ENCODE assay signal across 1 cellular context in the genomic region with DNA sequence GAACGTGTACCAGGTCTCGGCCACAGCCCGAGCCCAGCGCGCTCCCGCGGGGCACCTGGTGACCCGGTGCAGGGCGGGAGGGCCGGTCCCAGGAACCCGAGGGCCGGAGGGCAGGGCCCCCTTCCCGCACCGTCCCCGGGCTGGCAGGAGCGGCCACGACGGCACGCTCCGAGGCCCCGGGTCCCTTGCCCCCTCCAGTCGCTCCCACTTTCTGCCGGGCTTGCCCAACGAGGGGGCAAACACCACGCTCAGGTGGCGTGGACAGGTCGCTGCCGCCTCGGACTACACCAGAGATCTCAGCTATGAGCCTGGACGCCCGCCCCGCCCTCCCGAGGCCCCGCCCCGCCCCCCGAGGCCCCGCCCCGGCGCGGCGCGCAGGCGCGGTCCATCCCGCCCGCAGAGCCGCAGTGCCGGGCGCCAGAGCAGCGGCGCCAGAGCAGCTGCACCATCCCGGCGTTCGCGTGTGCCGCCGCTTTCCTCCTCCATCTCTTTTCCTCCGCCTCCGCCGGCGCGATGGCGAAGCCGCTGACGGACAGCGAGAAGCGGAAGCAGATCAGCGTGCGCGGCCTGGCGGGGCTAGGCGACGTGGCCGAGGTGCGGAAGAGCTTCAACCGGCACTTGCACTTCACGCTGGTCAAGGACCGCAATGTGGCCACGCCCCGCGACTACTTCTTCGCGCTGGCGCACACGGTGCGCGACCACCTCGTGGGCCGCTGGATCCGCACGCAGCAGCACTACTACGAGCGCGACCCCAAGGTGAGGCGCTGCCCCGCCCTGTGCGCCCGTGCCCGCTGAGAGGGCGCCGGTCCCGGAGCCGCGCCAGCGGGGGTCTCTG.
A peak's percentile ranks its signal among the peaks of the same experiment; 100 is the strongest.
TF ChIP-seq lines count a peak whose summit lies in the region.

Gene PYGB, plus strand, starts transcription at position 420 of the 835 bp plus-strand sequence. Its CDS starts 94 bp downstream, at position 514.

TF ChIP-seq in GM12878, 131 proteins besides CTCF, POLR2A, EP300 and RAD21 (continued from another document):
- no peak for TF ChIP-seq E2F8 (IDR thresholded peaks at IDR 0.05; ENCODE audit: low read depth, partially characterized antibody)
- no peak for TF ChIP-seq MTA2 (IDR thresholded peaks at IDR 0.05; ENCODE audit: low read depth)
- peak; percentile 78 for TF ChIP-seq MXI1 (IDR thresholded peaks at IDR 0.05; ENCODE audit: low read depth, low read length)
- peak; percentile 69 for TF ChIP-seq NR2F1 (conservative IDR thresholded peaks at IDR 0.05)
- no peak for TF ChIP-seq ZNF207 (IDR thresholded peaks at IDR 0.05; ENCODE audit: borderline replicate concordance)
- no peak for TF ChIP-seq ZNF274 (IDR thresholded peaks at IDR 0.05; ENCODE audit: insufficient read depth, insufficient read length)
- TF ChIP-seq SMARCA5 (IDR thresholded peaks at IDR 0.05) = no peak
- TF ChIP-seq ASH2L (IDR thresholded peaks at IDR 0.05; ENCODE audit: borderline replicate concordance, low read depth) = no peak
- no peak for TF ChIP-seq GABPA (IDR thresholded peaks at IDR 0.05; ENCODE audit: low read depth)
- TF ChIP-seq IRF5 (IDR thresholded peaks at IDR 0.05; ENCODE audit: borderline replicate concordance) = peak; percentile 47; the same call in 1 of the 2 replicates
- TF ChIP-seq ZNF687 (IDR thresholded peaks at IDR 0.05) = peak; percentile 73; the same call in 1 of the 2 replicates
- TF ChIP-seq BHLHE40 (IDR thresholded peaks at IDR 0.05; ENCODE audit: borderline replicate concordance in 1 of 2, low read depth in 2 of 2, low read length in 1 of 2) = peak in 1 of 2 experiments; percentile 75; a peak in 2 of 4 replicates
- TF ChIP-seq MYB (IDR thresholded peaks at IDR 0.05; ENCODE audit: borderline replicate concordance, low read depth, low read length) = no peak
- no peak for TF ChIP-seq SUZ12 (IDR thresholded peaks at IDR 0.05; ENCODE audit: unreplicated experiment)
